ENCODE assay signal across 24 cellular contexts in the genomic region with DNA sequence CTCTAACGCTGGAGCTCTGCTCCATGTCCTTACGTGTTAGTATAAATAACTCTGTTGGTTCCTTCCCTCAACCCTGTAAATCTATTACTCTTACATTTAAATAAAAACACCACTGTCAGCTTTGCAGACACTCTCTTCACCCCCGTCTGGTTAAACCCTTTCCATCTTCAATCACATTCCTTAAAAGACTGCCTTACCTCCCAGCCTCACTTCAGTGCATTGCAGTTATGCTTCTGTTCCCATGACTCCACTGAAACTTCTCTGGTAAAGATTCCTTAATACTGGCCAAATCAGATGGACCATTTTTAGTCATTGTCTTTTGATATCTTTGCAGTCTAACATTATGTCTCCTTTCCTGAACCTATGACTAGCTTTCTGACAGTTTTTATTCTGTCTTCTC.
DNase-seq lines count a peak whose midpoint lies in the region; ATAC-seq and TF ChIP-seq lines count a peak whose summit lies in the region.
"Had no signal": no experiment of that assay in that cellular context is flagged by ENCODE, and none has a peak within 500 bp of the region (broad histone marks: within the 10 kb centered on the region; RNA-seq: fewer than 3 reads in every experiment).

No MANE protein-coding gene starts in this region.

- no peak for TF ChIP-seq RAD21 in IMR-90 (IDR thresholded peaks at IDR 0.05; ENCODE audit: low read length)

- no TSS peak for BruUV-seq in IMR-90 (replicated peaks; lab: Mats Ljungman, UMichigan)

- H3K9me3 ChIP-seq in CD4-positive, alpha-beta memory T cell (ENCODE audit: control insufficient read depth in 1 of 2, low read length in 2 of 2) = no peaks in the 10 kb centered on the region
- no peaks in the 10 kb centered on the region for H3K9me3 ChIP-seq in IMR-90 (ENCODE audit: control insufficient read depth, insufficient read depth, low read length)
- no peaks in the 10 kb centered on the region for H3K9me3 ChIP-seq in neural progenitor cell (ENCODE audit: low read depth)
- no peaks in the 10 kb centered on the region for H3K9me3 ChIP-seq in MG63
- H3K9me3 ChIP-seq: pancreas, suprapubic skin had no signal

- H3K4me3 Mint-ChIP-seq in CD4-positive, alpha-beta memory T cell = peak overlapping the region in 4 of 8 donors; percentile 44 to 62 (median 56)
- no peak overlapping the region for H3K4me3 Mint-ChIP-seq in neural progenitor cell
- H3K4me3 Mint-ChIP-seq: activated naive CD8-positive, alpha-beta T cell treated with anti-CD3 and anti-CD28 coated beads, Interleukin-2, amount 50 U/mL, for 24 hours; dendritic cell treated with granulocyte-macrophage colony-stimulating factor and Interleukin-4, amounts not matched to agents 40 ng/mL and 50 ng/mL, for 4 days had no signal

- H3K4ac ChIP-seq in IMR-90 (ENCODE audit: low read depth, low read length) = no peak overlapping the region

- 0 out of 2 replicates have a peak, but pooled peaks cover 8% of the 10 kb centered on the region for H4K20me1 ChIP-seq in IMR-90 (ENCODE audit: insufficient read depth, low read length)
- H4K20me1 ChIP-seq in neural progenitor cell (ENCODE audit: low read depth) = peaks cover 69% of the 10 kb centered on the region

- TF ChIP-seq CTCF in IMR-90 (conservative IDR thresholded peaks at IDR 0.05; ENCODE audit: low read depth, low read length) (no peak), epithelial cell of proximal tubule (conservative IDR thresholded peaks at IDR 0.05; ENCODE audit: low read depth, low read length) (no peak), neural progenitor cell (IDR thresholded peaks at IDR 0.05) (no peak)

- no peak overlapping the region for H2BK5ac ChIP-seq in IMR-90 (ENCODE audit: low read depth, low read length, poor library complexity, severe bottlenecking)

- H4K91ac ChIP-seq in IMR-90 (ENCODE audit: insufficient read depth, low read depth, low read length) = no peak overlapping the region

- peaks cover 90% of the 10 kb centered on the region for H3K4me1 ChIP-seq in CD4-positive, alpha-beta memory T cell (ENCODE audit: insufficient read depth, low read length)
- H3K4me1 ChIP-seq in IMR-90 (ENCODE audit: control insufficient read depth, insufficient read depth, low read length) = peaks cover 6% of the 10 kb centered on the region
- H3K4me1 ChIP-seq in neural progenitor cell = peaks cover 5% of the 10 kb centered on the region
- H3K4me1 ChIP-seq: suprapubic skin had no signal

- no peak for TF ChIP-seq POLR2A in IMR-90 (IDR thresholded peaks at IDR 0.05; ENCODE audit: low read depth, low read length)

- H2AK5ac ChIP-seq in IMR-90 (ENCODE audit: low read depth, low read length) = no peak overlapping the region

- no peak overlapping the region for H3K9ac ChIP-seq in IMR-90 (ENCODE audit: low read depth, low read length)
- H3K9ac ChIP-seq in neural progenitor cell = no peak overlapping the region

- peaks cover 12 to 21% of the 10 kb centered on the region in 2 donors for H3K36me3 Mint-ChIP-seq in CD4-positive, alpha-beta memory T cell
- H3K36me3 Mint-ChIP-seq in neural progenitor cell = no peaks in the 10 kb centered on the region

- intact Hi-C loops in CD4-positive, alpha-beta memory T cell (cut with micrococcal nuclease) = no loop called here
- intact Hi-C loops in IMR-90 (cut with micrococcal nuclease) = loop anchor here (5.0 kb wide), 1 partner anchor 59 kb away; no protein-coding TSS in a partner anchor

- DNase-seq in CD4-positive, alpha-beta memory T cell = no peak
- DNase-seq in IMR-90 = peak; percentile 9
- peak; percentile 75 for DNase-seq in epithelial cell of proximal tubule (ENCODE audit: low read depth)
- peak; percentile 4 for DNase-seq in neural progenitor cell (ENCODE audit: low spot score)
- DNase-seq in GF-D8 (lab: John Stamatoyannopoulos, UW) = no peak
- no peak for DNase-seq in MG63
- DNase-seq: activated CD4-positive, alpha-beta T cell treated with anti-CD3 and anti-CD28 coated beads, Interleukin-2, amount 50 U/mL, for 1 hour; activated CD8-positive, alpha-beta memory T cell treated with anti-CD3 and anti-CD28 coated beads, Interleukin-2, amount 50 U/mL, for 4 hours; activated effector memory CD4-positive, alpha-beta T cell treated with Interleukin-2 at 50 U/mL for 16 hours; activated naive CD8-positive, alpha-beta T cell treated with anti-CD3 and anti-CD28 coated beads, Interleukin-2, amount 50 U/mL, for 24 hours; brain microvascular endothelial cell; DMS53; hypothalamus; KBM-7; mammary epithelial cell; NCI-H2171; NCI-H524; pancreas; stimulated activated CD4-positive, alpha-beta T cell treated with anti-CD3 and anti-CD28 coated beads, Interleukin-15, amount 100 ng/mL, for 24 hours had no signal

- no peak for ATAC-seq in IMR-90 (ENCODE audit: low read depth)
- no peak for ATAC-seq in GM19328 (IDR thresholded peaks at IDR 0.05; ENCODE audit: unreplicated experiment)
- ATAC-seq: activated naive CD8-positive, alpha-beta T cell treated with anti-CD3 and anti-CD28 coated beads, Interleukin-2, amount 50 U/mL, for 24 hours; pancreas; sciatic nerve had no signal

- in situ Hi-C loops in IMR-90 (cut with MboI; ENCODE audit: low sequenced_read_pairs) = no loop called here

- H3K4me1 Mint-ChIP-seq in CD4-positive, alpha-beta memory T cell = peaks cover 50 to 84% (median 71%) of the 10 kb centered on the region in 4 donors
- H3K4me1 Mint-ChIP-seq in neural progenitor cell = peaks cover 18% of the 10 kb centered on the region

- no peak overlapping the region for H3K4me3 ChIP-seq in CD4-positive, alpha-beta memory T cell (ENCODE audit: low read length in 2 of 2)
- no peak overlapping the region for H3K4me3 ChIP-seq in IMR-90 (ENCODE audit: insufficient read depth, low read depth, low read length)
- no peak overlapping the region for H3K4me3 ChIP-seq in epithelial cell of proximal tubule (ENCODE audit: low read depth, low read length)
- no peak overlapping the region for H3K4me3 ChIP-seq in neural progenitor cell
- no peak overlapping the region for H3K4me3 ChIP-seq in MG63
- H3K4me3 ChIP-seq: pancreas, suprapubic skin had no signal

- no peak overlapping the region for H3K18ac ChIP-seq in IMR-90 (ENCODE audit: low read depth, low read length)

- no peak overlapping the region for H4K8ac ChIP-seq in IMR-90 (ENCODE audit: low read depth in 2 of 2, low read length in 2 of 2)

- CTCF ChIA-PET in CD4-positive, alpha-beta memory T cell (lab: Charles Lee; ENCODE audit: partially characterized antibody) = interaction anchor here (0.8 to 3.5 kb wide), 9 partner anchors 9 to 361 kb away, joined by 3 to 19 read pairs (median 3); no protein-coding TSS in a partner anchor
- CTCF ChIA-PET in IMR-90 (lab: Yijun Ruan, JAX) = no interaction called here

- peak overlapping the region; percentile 52; the same call in 1 of the 2 replicates for H3K23ac ChIP-seq in IMR-90 (ENCODE audit: low read depth, low read length)

- H3K14ac ChIP-seq in IMR-90 (replicated peaks; ENCODE audit: low read depth, low read length) = no peak overlapping the region

- no peak overlapping the region for H2BK15ac ChIP-seq in IMR-90 (ENCODE audit: low read depth, low read length)

- H3K4me2 ChIP-seq in IMR-90 (ENCODE audit: low read depth, low read length) (no peak overlapping the region), neural progenitor cell (no peak overlapping the region)

- no peak overlapping the region for H2AK9ac ChIP-seq in IMR-90 (replicated peaks; ENCODE audit: low read depth, low read length, poor library complexity)

- no peak overlapping the region for H3K27ac ChIP-seq in CD4-positive, alpha-beta memory T cell (ENCODE audit: low read depth, low read length)
- H3K27ac ChIP-seq in IMR-90 (ENCODE audit: insufficient read depth, low read length) = no peak overlapping the region
- H3K27ac ChIP-seq in neural progenitor cell = no peak overlapping the region
- H3K27ac ChIP-seq: brain microvascular endothelial cell, pancreas, suprapubic skin, VCaP had no signal

- no peaks in the 10 kb centered on the region for H3K27me3 ChIP-seq in CD4-positive, alpha-beta memory T cell (ENCODE audit: insufficient read depth, low read length)
- no peaks in the 10 kb centered on the region for H3K27me3 ChIP-seq in IMR-90 (ENCODE audit: control insufficient read depth, insufficient read depth, low read length)
- no peaks in the 10 kb centered on the region for H3K27me3 ChIP-seq in neural progenitor cell
- no peaks in the 10 kb centered on the region for H3K27me3 ChIP-seq in MG63
- H3K27me3 ChIP-seq: brain microvascular endothelial cell, pancreas, suprapubic skin had no signal

- peaks cover 99% of the 10 kb centered on the region for H3K79me2 ChIP-seq in neural progenitor cell (ENCODE audit: low read depth)

- POLR2A ChIA-PET in CD4-positive, alpha-beta memory T cell (lab: Charles Lee; ENCODE audit: partially characterized antibody) = interaction anchor here (1.1 to 1.6 kb wide), 2 partner anchors 98 to 125 kb away, joined by 4 read pairs; no protein-coding TSS in a partner anchor
- POLR2A ChIA-PET in IMR-90 (lab: Charles Lee; ENCODE audit: unreplicated experiment) = no interaction called here

- peak overlapping the region; percentile 25 to 72 (median 55) for H3K27ac Mint-ChIP-seq in CD4-positive, alpha-beta memory T cell
- H3K27ac Mint-ChIP-seq in neural progenitor cell = no peak overlapping the region
- H3K27ac Mint-ChIP-seq: activated naive CD8-positive, alpha-beta T cell treated with anti-CD3 and anti-CD28 coated beads, Interleukin-2, amount 50 U/mL, for 24 hours; dendritic cell treated with granulocyte-macrophage colony-stimulating factor and Interleukin-4, amounts not matched to agents 40 ng/mL and 50 ng/mL, for 4 days had no signal

- H2BK120ac ChIP-seq in IMR-90 (ENCODE audit: low read depth, low read length) = no peak overlapping the region

- 0 out of 2 replicates have a peak, but pooled peaks cover 3% of the 10 kb centered on the region for H3K9me1 ChIP-seq in IMR-90 (ENCODE audit: insufficient read depth, low read length)

- H3K36me3 ChIP-seq in CD4-positive, alpha-beta memory T cell (ENCODE audit: insufficient read depth, low read length) = no peaks in the 10 kb centered on the region
- H3K36me3 ChIP-seq in IMR-90 (ENCODE audit: control insufficient read depth, insufficient read depth, low read length) (no peaks in the 10 kb centered on the region), neural progenitor cell (no peaks in the 10 kb centered on the region), MG63 (no peaks in the 10 kb centered on the region)
- H3K36me3 ChIP-seq: brain microvascular endothelial cell, pancreas, suprapubic skin had no signal

- no peak overlapping the region for H2BK20ac ChIP-seq in IMR-90 (ENCODE audit: low read depth, low read length)

- no peak overlapping the region for H3K56ac ChIP-seq in IMR-90 (ENCODE audit: extremely low read depth, insufficient read depth, low read length)

- dilution Hi-C loops in IMR-90 (cut with HindIII; ENCODE audit: low sequenced_read_pairs, unreplicated experiment) = no loop called here

- H2AFZ ChIP-seq in IMR-90 (replicated peaks; ENCODE audit: low read length, poor library complexity) (no peak overlapping the region), neural progenitor cell (replicated peaks) (no peak overlapping the region)

- H4K5ac ChIP-seq in IMR-90 (ENCODE audit: low read depth, low read length) = no peak overlapping the region

- peaks cover 0 to 3% (median 0%) of the 10 kb centered on the region in 8 donors for H3K9me3 Mint-ChIP-seq in CD4-positive, alpha-beta memory T cell
- H3K9me3 Mint-ChIP-seq in neural progenitor cell = no peaks in the 10 kb centered on the region
- H3K9me3 Mint-ChIP-seq: activated naive CD8-positive, alpha-beta T cell treated with anti-CD3 and anti-CD28 coated beads, Interleukin-2, amount 50 U/mL, for 24 hours; dendritic cell treated with granulocyte-macrophage colony-stimulating factor and Interleukin-4, amounts not matched to agents 40 ng/mL and 50 ng/mL, for 4 days had no signal

- H3F3A ChIP-seq in neural progenitor cell (ENCODE audit: low read depth) = peaks cover 4% of the 10 kb centered on the region

- no peaks in the 10 kb centered on the region for H3K27me3 Mint-ChIP-seq in CD4-positive, alpha-beta memory T cell
- H3K27me3 Mint-ChIP-seq in neural progenitor cell (ENCODE audit: insufficient read depth, low read depth) = peaks cover 3% of the 10 kb centered on the region
- H3K27me3 Mint-ChIP-seq: activated naive CD8-positive, alpha-beta T cell treated with anti-CD3 and anti-CD28 coated beads, Interleukin-2, amount 50 U/mL, for 24 hours; dendritic cell treated with granulocyte-macrophage colony-stimulating factor and Interleukin-4, amounts not matched to agents 40 ng/mL and 50 ng/mL, for 4 days had no signal

- WGBS in IMR-90 (ENCODE audit: extremely low coverage in 2 of 2, insufficient read length in 1 of 2), 2 experiments = 40% methylated on average over 1 of the region's 3 CpGs; no CpG with 5 or more reads in 1 of the 2 experiments

- peaks cover 16 to 53% of the 10 kb centered on the region in 2 experiments; a peak in 3 of 4 replicates for H3K79me1 ChIP-seq in IMR-90 (ENCODE audit: low read depth in 1 of 2, low read length in 2 of 2)

Comparison
In these comparisons a context has a peak if more than half of its experiments do, and no peak if none do; other contexts are left out.
1. DNase-seq: peak in IMR-90 (single experiment), epithelial cell of proximal tubule (single experiment) and neural progenitor cell (single experiment); none in CD4-positive, alpha-beta memory T cell (0 of 5), GF-D8 (single experiment) and MG63 (single experiment).